20 cellular contexts compared by ENCODE assay signal in the genomic region with DNA sequence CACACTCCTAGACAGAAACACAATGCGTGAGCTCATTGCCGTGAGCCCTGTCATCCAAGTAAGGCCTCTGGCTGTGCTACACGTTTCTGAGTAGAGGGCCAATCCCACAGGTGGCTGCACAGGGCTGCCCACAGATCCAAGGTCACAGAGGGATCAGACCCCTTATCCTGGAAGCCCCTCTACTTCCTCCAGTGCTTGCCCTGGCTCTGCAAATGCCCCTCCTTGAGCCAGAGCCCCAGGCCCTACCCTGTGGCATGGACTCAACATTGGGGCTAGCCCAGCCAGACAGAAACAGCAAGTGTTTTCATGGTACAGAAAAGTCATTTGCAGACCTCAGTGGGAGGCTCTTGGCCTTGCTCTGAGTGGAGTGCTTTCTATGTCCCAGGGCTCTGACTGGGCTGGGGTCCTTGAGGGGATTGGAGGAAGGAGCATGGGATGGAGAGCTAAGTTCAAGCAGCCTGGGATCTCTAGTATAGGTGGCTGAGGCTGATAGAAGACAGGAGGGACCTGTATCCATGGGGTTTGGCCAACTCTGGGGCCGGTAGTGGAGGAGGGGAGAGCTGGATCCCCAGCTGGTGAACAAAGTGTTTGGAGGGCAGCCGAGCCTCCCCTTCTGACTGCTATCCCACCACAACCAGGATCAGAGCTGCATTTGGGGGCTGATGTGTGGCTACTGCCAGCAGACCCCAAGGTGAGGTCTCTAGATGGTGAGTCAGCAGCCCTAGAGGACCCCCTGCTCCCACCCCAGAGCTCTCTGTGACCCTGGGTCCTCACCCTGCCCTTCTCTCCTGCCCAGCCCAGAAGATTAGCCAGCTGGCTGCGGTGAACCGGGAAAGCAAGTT. TPM values are rescaled to one million over a fixed set of nuclear protein-coding genes. Genes with fewer than 3 reads are reported as not detected.
A peak's percentile ranks its signal among the peaks of the same experiment; 100 is the strongest.
DNase-seq lines count a peak whose midpoint lies in the region; TF ChIP-seq lines count a peak whose summit lies in the region.
"Had no signal": no experiment of that assay in that cellular context is flagged by ENCODE, and none has a peak within 500 bp of the region (broad histone marks: within the 10 kb centered on the region; RNA-seq: fewer than 3 reads in every experiment).

No MANE protein-coding gene starts in this region.

- H3K4me3 ChIP-seq in esophagus (ENCODE audit: low read depth in 1 of 2, low read length in 2 of 2) (no peak overlapping the region), parathyroid adenoma (ENCODE audit: low read depth, low read length) (no peak overlapping the region), tibial nerve (no peak overlapping the region)

- DNase-seq in RWPE1 (ENCODE audit: low spot score) (no peak), tibial nerve (ENCODE audit: low spot score in 2 of 2) (no peak), GM19240 (ENCODE audit: insufficient read length, low spot score) (no peak), AG20443 (ENCODE audit: low spot score) (no peak), amniotic stem cell (lab: John Stamatoyannopoulos, UW) (no peak)
- DNase-seq: activated CD4-positive, CD25-positive, alpha-beta regulatory T cell; activated naive CD8-positive, alpha-beta T cell treated with anti-CD3 and anti-CD28 coated beads for 36 hours; COR-L47; erythroblast; HCEC 1CT; NCI-H1436; NCI-H2171 treated with DMSO at 0.1 percent for 48 hours; NCI-H526 treated with DMSO at 0.1 percent for 48 hours; stimulated activated CD4-positive, alpha-beta T cell treated with anti-CD3 and anti-CD28 coated beads, Interleukin-2, amount 100 ng/mL, for 48 hours; stimulated activated naive CD8-positive, alpha-beta T cell treated with anti-CD3 and anti-CD28 coated beads, Interleukin-15, amount 100 ng/mL, for 72 hours had no signal

- no peak overlapping the region for H3K9ac ChIP-seq in parathyroid adenoma

- POLR2A ChIA-PET in RWPE1 (lab: Yijun Ruan, JAX; ENCODE audit: low non-redundant PET), result no interaction called here

- TF ChIP-seq EP300 in tibial nerve (IDR thresholded peaks at IDR 0.05), result no peak

- WGBS in esophagus, 2 donors, result 70 to 80% methylated on average over 7 of the region's 7 CpGs
- WGBS in tibial nerve, 2 donors, result 67 to 78% methylated on average over 6 to 7 of the region's 7 CpGs

- H3K27me3 ChIP-seq in esophagus (ENCODE audit: control insufficient read depth in 1 of 2, insufficient read depth in 2 of 2, low read length in 2 of 2), result no peaks in the 10 kb centered on the region
- H3K27me3 ChIP-seq in parathyroid adenoma (ENCODE audit: control insufficient read depth, insufficient read depth, low read length), result no peaks in the 10 kb centered on the region
- H3K27me3 ChIP-seq in tibial nerve, result no peaks in the 10 kb centered on the region

- H3K79me2 ChIP-seq in parathyroid adenoma, result no peaks in the 10 kb centered on the region

- H3K9me3 ChIP-seq in esophagus (ENCODE audit: control insufficient read depth in 2 of 2, insufficient read depth in 1 of 2, low read depth in 1 of 2, low read length in 1 of 2) (no peaks in the 10 kb centered on the region), parathyroid adenoma (ENCODE audit: control insufficient read depth, low read length) (no peaks in the 10 kb centered on the region), tibial nerve (no peaks in the 10 kb centered on the region)

- no peak overlapping the region for H2AFZ ChIP-seq in parathyroid adenoma

- CTCF ChIA-PET in RWPE1 (lab: Yijun Ruan, JAX), result interaction anchor here (0.5 to 1.8 kb wide), 4 partner anchors 9 to 207 kb away, joined by 3 to 8 read pairs (median 4); no protein-coding TSS in a partner anchor

- TF ChIP-seq CTCF in RWPE1 (conservative IDR thresholded peaks at IDR 0.05; ENCODE audit: low read depth), result no peak
- TF ChIP-seq CTCF in parathyroid adenoma (IDR thresholded peaks at IDR 0.05), result no peak
- no peak for TF ChIP-seq CTCF in tibial nerve (IDR thresholded peaks at IDR 0.05)

- H3K4me1 ChIP-seq in esophagus (ENCODE audit: control insufficient read depth in 2 of 2, insufficient read depth in 2 of 2, low read length in 1 of 2) (peaks cover 5 to 10% of the 10 kb centered on the region in 2 donors), parathyroid adenoma (no peaks in the 10 kb centered on the region), tibial nerve (peaks cover 0 to 82% (median 35%) of the 10 kb centered on the region in 4 donors)

- no peak overlapping the region for H3K4me2 ChIP-seq in parathyroid adenoma (ENCODE audit: low read length)

- no peak for TF ChIP-seq POLR2A in tibial nerve (IDR thresholded peaks at IDR 0.05)

- H3K36me3 ChIP-seq in esophagus (ENCODE audit: control insufficient read depth in 2 of 2, insufficient read depth in 2 of 2, low read length in 1 of 2) (peaks cover 0 to 10% of the 10 kb centered on the region in 2 donors), parathyroid adenoma (ENCODE audit: control insufficient read depth, insufficient read depth, low read length) (no peaks in the 10 kb centered on the region), tibial nerve (peaks cover 0 to 48% (median 0%) of the 10 kb centered on the region in 3 donors)

- H3K27ac ChIP-seq in RWPE1, result 0 out of 2 replicates have a peak overlapping the region, but pooled peaks have one; percentile 0
- peak overlapping the region; percentile 2 to 52 for H3K27ac ChIP-seq in esophagus (ENCODE audit: low read depth in 2 of 2, low read length in 1 of 2)
- peak overlapping the region; percentile 11 for H3K27ac ChIP-seq in parathyroid adenoma
- peak overlapping the region in 3 of 4 donors; percentile 58 to 81 (median 79) for H3K27ac ChIP-seq in tibial nerve

RNA-seq across cellular contexts. Expression of a gene that starts 38.7 kb away (rescaled TPM):
- polyA plus RNA-seq in esophagus, result under 1 TPM; 0.02 TPM
- under 1 TPM in 2 of 4 donors, not detected in 2; 0.20 to 0.87 TPM for total RNA-seq in tibial nerve
- total RNA-seq: activated naive CD8-positive, alpha-beta T cell treated with anti-CD3 and anti-CD28 coated beads for 36 hours; M059J; myocyte; osteocyte had no signal

RNA-seq across cellular contexts. Expression of a gene that starts 49.1 kb away (rescaled TPM):
- polyA plus RNA-seq in esophagus, result 10 to 100 TPM; 16.9 to 18.8 TPM
- 100 to 1,000 TPM in 2 of 4 donors, 10 to 100 TPM in 2; 69.3 to 159 (median 89.4) TPM for total RNA-seq in tibial nerve

RNA-seq across cellular contexts. Expression of a gene that starts 51.6 kb away (rescaled TPM):
- 1 to 10 TPM; 9.0 to 9.5 TPM for polyA plus RNA-seq in esophagus
- total RNA-seq in tibial nerve, result 10 to 100 TPM; 16.6 to 29.1 (median 21.5) TPM

Comparison
In these comparisons a context has a peak if more than half of its experiments do, and no peak if none do; other contexts are left out.
1. H3K27ac ChIP-seq: peak in every context shown above with its lines; median percentile 79 in tibial nerve; 27 in esophagus; 11 in parathyroid adenoma; 0 in RWPE1.